Comparison of ENCODE assay signal across 8 cellular contexts in the genomic region with DNA sequence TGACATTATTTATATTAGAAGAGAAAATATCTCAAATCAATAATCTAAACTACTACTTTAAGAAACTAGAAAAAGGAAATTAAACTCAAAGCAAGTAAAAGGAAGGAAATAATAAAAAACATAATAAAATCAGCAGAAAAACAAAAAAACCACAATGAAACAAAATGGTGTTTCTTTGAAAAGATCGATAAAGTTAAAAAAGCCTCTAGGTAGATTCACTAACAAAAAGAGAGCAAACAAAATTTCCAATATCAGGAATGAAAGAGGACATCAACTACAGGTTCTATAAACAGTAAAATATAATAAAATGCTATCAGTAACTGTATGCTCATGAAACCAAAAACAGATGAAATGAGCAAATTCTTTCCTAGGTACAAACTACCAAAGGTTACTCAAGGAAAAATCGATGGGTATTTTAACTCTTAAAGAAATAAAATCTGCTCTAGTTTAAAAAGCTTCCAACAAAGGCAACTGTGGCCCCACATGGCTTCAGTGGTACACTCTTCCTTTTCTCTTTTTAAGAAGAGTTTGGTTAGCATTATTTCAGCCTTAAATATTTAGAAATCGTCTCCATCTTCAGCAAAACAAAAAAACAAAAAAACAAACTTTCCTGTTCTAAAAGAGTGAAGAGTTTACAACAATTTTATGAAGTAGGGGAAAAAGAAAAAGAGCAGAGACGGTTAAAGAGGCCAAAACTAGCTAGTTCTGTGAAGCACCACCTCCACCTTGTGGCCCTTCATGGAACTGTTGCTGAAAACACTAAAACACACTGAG.
A peak's percentile ranks its signal among the peaks of the same experiment; 100 is the strongest.
DNase-seq lines count a peak whose midpoint lies in the region; ATAC-seq, FAIRE-seq and TF ChIP-seq lines count a peak whose summit lies in the region.

No MANE protein-coding gene starts in this region.

- 21 to 22% methylated on average over 4 of the region's 4 CpGs for WGBS in tibial nerve, 2 donors

- DNase-seq in Caco-2 = peak; percentile 50 to 74
- peak; percentile 75 for DNase-seq in HTR-8/SVneo (ENCODE audit: insufficient read length, low spot score)
- DNase-seq in Peyer's patch = peak in 2 of 3 donors; percentile 69 to 89
- peak; percentile 68 to 70 for DNase-seq in activated T-cell treated with anti-CD3 and anti-CD28 coated beads, Interleukin-2, amount 50 U/mL, for 72 hours
- peak; percentile 76 for DNase-seq in fibroblast of the aortic adventitia (ENCODE audit: low read depth)
- peak; percentile 66 to 88 for DNase-seq in tibial nerve (ENCODE audit: low spot score in 2 of 2)

- H3K36me3 ChIP-seq in Caco-2 (ENCODE audit: control insufficient read depth, insufficient read depth, low read length) (no peaks in the 10 kb centered on the region), Peyer's patch (no peaks in the 10 kb centered on the region), neutrophil (no peaks in the 10 kb centered on the region), tibial nerve (peaks cover 0 to 15% (median 0%) of the 10 kb centered on the region in 3 donors)

- no peaks in the 10 kb centered on the region for H3K27me3 Mint-ChIP-seq in Caco-2 (ENCODE audit: insufficient read depth, unreplicated experiment)
- no peaks in the 10 kb centered on the region for H3K27me3 Mint-ChIP-seq in activated T-cell treated with anti-CD3 and anti-CD28 coated beads, Interleukin-2, amount 50 U/mL, for 72 hours (ENCODE audit: low read depth)

- TF ChIP-seq POLR2A in Peyer's patch (IDR thresholded peaks at IDR 0.05) (no peak), tibial nerve (IDR thresholded peaks at IDR 0.05) (no peak)

- no peaks in the 10 kb centered on the region for H3K4me1 ChIP-seq in Caco-2
- no peaks in the 10 kb centered on the region for H3K4me1 ChIP-seq in Peyer's patch
- H3K4me1 ChIP-seq in neutrophil (ENCODE audit: control insufficient read depth in 1 of 2, insufficient read depth in 1 of 2, low read depth in 1 of 2, low read length in 1 of 2) = peaks cover 29 to 32% of the 10 kb centered on the region in 2 experiments
- peaks cover 0 to 23% (median 3%) of the 10 kb centered on the region in 4 donors for H3K4me1 ChIP-seq in tibial nerve

- no peak overlapping the region for H3K4me3 Mint-ChIP-seq in Caco-2 (ENCODE audit: unreplicated experiment)
- H3K4me3 Mint-ChIP-seq in activated T-cell treated with anti-CD3 and anti-CD28 coated beads, Interleukin-2, amount 50 U/mL, for 72 hours = peak overlapping the region in 1 of 2 donors; percentile 67

- H3K4me1 Mint-ChIP-seq in Caco-2 (ENCODE audit: low read depth, unreplicated experiment) = no peaks in the 10 kb centered on the region
- H3K4me1 Mint-ChIP-seq in activated T-cell treated with anti-CD3 and anti-CD28 coated beads, Interleukin-2, amount 50 U/mL, for 72 hours (ENCODE audit: low read depth) = peaks cover 40% of the 10 kb centered on the region

- H3K9me3 ChIP-seq in Caco-2 = no peaks in the 10 kb centered on the region
- H3K9me3 ChIP-seq in Peyer's patch = no peaks in the 10 kb centered on the region
- no peaks in the 10 kb centered on the region for H3K9me3 ChIP-seq in neutrophil
- H3K9me3 ChIP-seq in tibial nerve = no peaks in the 10 kb centered on the region

- FAIRE-seq in HTR-8/SVneo (lab: Jason Lieb, UNC) = peak; percentile 79

- no peak overlapping the region for H3K27ac ChIP-seq in Peyer's patch
- H3K27ac ChIP-seq in neutrophil = no peak overlapping the region
- H3K27ac ChIP-seq in tibial nerve = no peak overlapping the region

- H3K27me3 ChIP-seq in Caco-2 (replicated peaks; ENCODE audit: control insufficient read depth, insufficient read depth, low read length) (no peaks in the 10 kb centered on the region), Peyer's patch (no peaks in the 10 kb centered on the region), neutrophil (no peaks in the 10 kb centered on the region), tibial nerve (no peaks in the 10 kb centered on the region)

- CTCF ChIA-PET in Caco-2 (lab: Charles Lee) = interaction anchor here (0.5 to 1.5 kb wide), 9 partner anchors 45 to 722 kb away, joined by 3 to 16 read pairs (median 4); partner anchors contain the start of gene PPM1E

- no peak overlapping the region for H3K27ac Mint-ChIP-seq in Caco-2 (ENCODE audit: unreplicated experiment)
- peak overlapping the region; percentile 85 for H3K27ac Mint-ChIP-seq in activated T-cell treated with anti-CD3 and anti-CD28 coated beads, Interleukin-2, amount 50 U/mL, for 72 hours

- TF ChIP-seq EP300 in tibial nerve (IDR thresholded peaks at IDR 0.05) = no peak

- H3K4me3 ChIP-seq in Caco-2 (ENCODE audit: low read depth, low read length) (no peak overlapping the region), Peyer's patch (no peak overlapping the region), fibroblast of the aortic adventitia (ENCODE audit: low read depth, low read length) (no peak overlapping the region), neutrophil (ENCODE audit: low read depth in 1 of 2, low read length in 1 of 2) (no peak overlapping the region), tibial nerve (no peak overlapping the region)

- no TSS peak for BruUV-seq in Caco-2 (replicated peaks; lab: Mats Ljungman, UMichigan)

- no peaks in the 10 kb centered on the region for H3K9me3 Mint-ChIP-seq in Caco-2 (ENCODE audit: unreplicated experiment)
- no peaks in the 10 kb centered on the region for H3K9me3 Mint-ChIP-seq in activated T-cell treated with anti-CD3 and anti-CD28 coated beads, Interleukin-2, amount 50 U/mL, for 72 hours

- intact Hi-C loops in Caco-2 (cut with micrococcal nuclease; ENCODE audit: unreplicated experiment) = loop anchor here (1.0 to 10.0 kb wide), 5 partner anchors 44 to 486 kb away; no protein-coding TSS in a partner anchor

- H3K36me3 Mint-ChIP-seq in Caco-2 (ENCODE audit: insufficient read depth, unreplicated experiment) = peaks cover 31% of the 10 kb centered on the region
- H3K36me3 Mint-ChIP-seq in activated T-cell treated with anti-CD3 and anti-CD28 coated beads, Interleukin-2, amount 50 U/mL, for 72 hours (ENCODE audit: insufficient read depth in 2 of 2) = peaks cover 2% of the 10 kb centered on the region in 2 donors

- ATAC-seq in activated T-cell treated with anti-CD3 and anti-CD28 coated beads, Interleukin-2, amount 50 U/mL, for 72 hours (replicated peaks in 1 of 2) = peak in 1 of 2 donors; percentile 43
- no peak for ATAC-seq in GM18519 (IDR thresholded peaks at IDR 0.05; ENCODE audit: low FRiP score, unreplicated experiment)

- POLR2A ChIA-PET in Caco-2 (lab: Charles Lee) = interaction anchor here (1.0 to 1.2 kb wide), 2 partner anchors 373 to 486 kb away, joined by 3 to 6 read pairs; no protein-coding TSS in a partner anchor

- TF ChIP-seq CTCF in Caco-2 (IDR thresholded peaks at IDR 0.05; ENCODE audit: insufficient read depth in 1 of 2, low read depth in 1 of 2, low read length in 1 of 2, severe bottlenecking in 1 of 2, unreplicated experiment in 1 of 2) (peak; percentile 94), Peyer's patch (IDR thresholded peaks at IDR 0.05) (peak; percentile 92 to 99 (median 96)), fibroblast of the aortic adventitia (IDR thresholded peaks at IDR 0.05; ENCODE audit: insufficient read depth, low read length) (peak; percentile 97), neutrophil (IDR thresholded peaks at IDR 0.05) (peak; percentile 90), tibial nerve (IDR thresholded peaks at IDR 0.05) (peak; percentile 86 to 95 (median 90))
